23 cellular contexts compared by ENCODE assay signal in the genomic region with DNA sequence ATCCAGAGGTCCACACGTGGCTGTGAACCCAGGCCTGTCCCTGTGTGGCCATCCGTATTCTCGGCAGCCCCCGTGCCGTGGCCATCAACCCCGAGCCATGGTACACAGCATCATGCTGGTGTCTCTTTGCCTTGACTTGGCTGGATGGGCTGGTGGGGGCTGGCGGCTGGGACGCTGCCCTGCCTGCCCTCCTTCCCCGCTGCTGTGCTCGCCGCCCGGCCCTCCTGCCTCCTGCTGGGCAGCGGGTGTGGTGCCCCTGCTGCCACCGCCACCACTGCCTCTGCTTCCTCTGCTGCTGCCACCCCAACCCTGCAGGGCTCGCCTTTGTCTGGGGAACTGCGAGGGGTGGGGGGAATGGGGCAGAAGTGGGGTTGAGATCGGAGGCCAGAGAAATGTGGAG.
"Had no signal": no experiment of that assay in that cellular context is flagged by ENCODE, and none has a peak within 500 bp of the region (broad histone marks: within the 10 kb centered on the region; RNA-seq: fewer than 3 reads in every experiment).

No MANE protein-coding gene starts in this region.

- H3K27me3 Mint-ChIP-seq: activated naive CD8-positive, alpha-beta T cell treated with anti-CD3 and anti-CD28 coated beads for 36 hours; type B pancreatic cell had no signal

- ATAC-seq: gastrocnemius medialis, left lobe of liver had no signal

- H3K9me3 Mint-ChIP-seq: activated naive CD8-positive, alpha-beta T cell treated with anti-CD3 and anti-CD28 coated beads for 36 hours; nephron; type B pancreatic cell had no signal

- H3K4me3 ChIP-seq: gastrocnemius medialis, lung, right atrium auricular region, skin epidermis, testis had no signal

- FAIRE-seq: colon, endometrium, kidney had no signal

- H3K27me3 ChIP-seq: gastrocnemius medialis, right atrium auricular region, testis had no signal

- H3K4me1 Mint-ChIP-seq: nephron had no signal

- DNase-seq: activated CD4-positive, alpha-beta T cell treated with anti-CD3 and anti-CD28 coated beads for 1 hour; activated CD4-positive, alpha-beta T cell treated with anti-CD3 and anti-CD28 coated beads, Interleukin-2, amount 50 U/mL, for 4 hours; activated naive CD4-positive, alpha-beta T cell; activated naive CD8-positive, alpha-beta T cell treated with anti-CD3 and anti-CD28 coated beads for 36 hours; amniotic stem cell; caudate nucleus; erythroblast; gastrocnemius medialis; head of caudate nucleus; kidney; midbrain; nucleus accumbens; T-helper 1 cell; T-helper 9 cell; testis had no signal

- H3K4me3 Mint-ChIP-seq: activated naive CD8-positive, alpha-beta T cell treated with anti-CD3 and anti-CD28 coated beads for 36 hours; nephron; type B pancreatic cell had no signal

- H3K27ac Mint-ChIP-seq: activated naive CD8-positive, alpha-beta T cell treated with anti-CD3 and anti-CD28 coated beads for 36 hours; nephron; type B pancreatic cell had no signal

- H3K9me3 ChIP-seq: gastrocnemius medialis, right atrium auricular region, testis had no signal

- H3K27ac ChIP-seq: right atrium auricular region, skin epidermis, testis had no signal
